8 cellular contexts compared by ENCODE assay signal in the genomic region with DNA sequence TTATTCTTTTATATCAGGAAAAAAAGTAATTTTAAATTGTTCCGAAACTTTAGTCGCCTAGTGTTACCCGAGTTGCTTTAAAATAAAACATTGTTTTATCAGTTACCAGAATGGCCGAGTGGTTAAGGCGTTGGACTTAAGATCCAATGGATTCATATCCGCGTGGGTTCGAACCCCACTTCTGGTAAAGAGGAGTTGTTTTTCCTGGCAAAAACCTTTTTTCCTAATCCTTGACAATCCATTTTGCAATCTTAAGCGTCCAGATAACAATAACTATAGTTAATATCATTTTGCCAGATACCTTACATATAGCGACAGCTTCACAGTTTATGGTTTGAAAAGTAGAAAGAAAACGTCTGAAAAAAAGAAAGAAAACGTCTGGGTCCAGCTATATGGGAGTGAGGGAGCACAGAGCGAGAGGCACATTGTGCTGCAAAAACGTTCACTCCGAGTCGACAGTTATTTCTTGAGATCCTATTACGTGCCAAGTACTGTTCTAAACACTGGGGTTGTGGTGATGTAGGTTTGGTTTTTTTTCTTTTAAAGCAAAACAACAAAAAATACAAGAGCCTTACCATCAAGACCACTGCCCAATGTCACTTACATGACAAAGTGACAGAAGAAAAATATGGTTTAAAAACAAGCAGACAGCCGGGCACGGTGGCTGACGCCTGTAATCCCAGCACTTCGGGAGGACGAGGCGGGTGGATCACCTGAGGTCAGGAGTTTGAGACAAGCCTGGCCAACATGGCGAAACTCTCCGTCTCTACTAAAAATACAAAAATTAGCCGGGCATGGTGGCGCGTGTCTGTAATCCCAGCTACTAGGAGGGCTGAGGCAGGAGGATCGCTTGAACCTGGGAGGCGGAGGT. TPM values are rescaled to one million over a fixed set of nuclear protein-coding genes. Genes with fewer than 3 reads are reported as not detected.
DNase-seq lines count a peak whose midpoint lies in the region; TF ChIP-seq lines count a peak whose summit lies in the region.

No MANE protein-coding gene starts in this region.

- H3K4me1 Mint-ChIP-seq in immature natural killer cell: peaks cover 35 to 52% of the 10 kb centered on the region in 2 donors

- TF ChIP-seq CTCF in astrocyte of the cerebellum (IDR thresholded peaks at IDR 0.05; ENCODE audit: low read depth, low read length, missing control alignments): no peak

- peak; percentile 65 for DNase-seq in activated CD8-positive, alpha-beta memory T cell treated with anti-CD3 and anti-CD28 coated beads for 24 hours
- no peak for DNase-seq in activated CD8-positive, alpha-beta memory T cell treated with anti-CD3 and anti-CD28 coated beads, Interleukin-2, amount 50 U/mL, for 4 hours
- DNase-seq in NCI-H748 (lab: John Stamatoyannopoulos, UW; ENCODE audit: unreplicated experiment): peak; percentile 59
- DNase-seq in astrocyte of the cerebellum (ENCODE audit: low read depth): no peak
- DNase-seq in immature natural killer cell: peak in 1 of 3 donors; percentile 32
- peak; percentile 61 for DNase-seq in stimulated activated CD8-positive, alpha-beta memory T cell treated with anti-CD3 and anti-CD28 coated beads, Interleukin-4, amount 100 ng/mL, for 48 hours
- DNase-seq in NCI-H1105 (lab: John Stamatoyannopoulos, UW): no peak
- no peak for DNase-seq in NCI-H345 (lab: John Stamatoyannopoulos, UW)

- in situ Hi-C loops in astrocyte of the cerebellum (cut with HindIII; ENCODE audit: low sequenced_read_pairs): loop anchor here (5.0 kb wide), 1 partner anchor 115 kb away; a partner anchor contains a TSS

- peaks cover 0 to 2% (median 0%) of the 10 kb centered on the region in 6 donors for H3K9me3 Mint-ChIP-seq in immature natural killer cell

- peaks cover 15 to 46% (median 34%) of the 10 kb centered on the region in 3 donors for H3K27me3 Mint-ChIP-seq in immature natural killer cell (ENCODE audit: low read depth in 3 of 3)

- no peaks in the 10 kb centered on the region for H3K36me3 Mint-ChIP-seq in immature natural killer cell

- peak overlapping the region; percentile 85 to 94 (median 87) for H3K4me3 Mint-ChIP-seq in immature natural killer cell

- H3K4me3 ChIP-seq in astrocyte of the cerebellum (ENCODE audit: low read depth, low read length): peak overlapping the region; percentile 57

- peak overlapping the region in 2 of 6 donors; percentile 88 to 92 for H3K27ac Mint-ChIP-seq in immature natural killer cell

RNA-seq across cellular contexts. Expression of a gene that starts 40.5 kb away (rescaled TPM):
- not detected for polyA plus RNA-seq in immature natural killer cell

RNA-seq across cellular contexts. Expression of a gene that starts 48.5 kb away (rescaled TPM):
- polyA plus RNA-seq in immature natural killer cell: not detected

Comparison
In these comparisons a context has a peak if more than half of its experiments do, and no peak if none do; other contexts are left out.
1. DNase-seq: peak in activated CD8-positive, alpha-beta memory T cell treated with anti-CD3 and anti-CD28 coated beads for 24 hours (single experiment), NCI-H748 (single experiment) and stimulated activated CD8-positive, alpha-beta memory T cell treated with anti-CD3 and anti-CD28 coated beads, Interleukin-4, amount 100 ng/mL, for 48 hours (single experiment); none in activated CD8-positive, alpha-beta memory T cell treated with anti-CD3 and anti-CD28 coated beads, Interleukin-2, amount 50 U/mL, for 4 hours (single experiment), astrocyte of the cerebellum (single experiment), NCI-H1105 (single experiment) and NCI-H345 (single experiment).